1 cellular context compared by ENCODE assay signal in genomic region chr3:172313671-172314070, GRCh38.
TF ChIP-seq lines count a peak whose summit lies in the region.

No MANE protein-coding gene starts in this region.

TF ChIP-seq in GM23338, 12 proteins besides CTCF, POLR2A, EP300 and RAD21 (continued from another document):
- no peak for TF ChIP-seq ZNF114 (CRISPR knock-in tag; IDR thresholded peaks at IDR 0.05)
- no peak for TF ChIP-seq REST (IDR thresholded peaks at IDR 0.05; ENCODE audit: unreplicated experiment)
- no peak for TF ChIP-seq ZNF331 (CRISPR knock-in tag; IDR thresholded peaks at IDR 0.05; ENCODE audit: low read depth)
